ENCODE assay signal across 1 cellular context in the genomic region with DNA sequence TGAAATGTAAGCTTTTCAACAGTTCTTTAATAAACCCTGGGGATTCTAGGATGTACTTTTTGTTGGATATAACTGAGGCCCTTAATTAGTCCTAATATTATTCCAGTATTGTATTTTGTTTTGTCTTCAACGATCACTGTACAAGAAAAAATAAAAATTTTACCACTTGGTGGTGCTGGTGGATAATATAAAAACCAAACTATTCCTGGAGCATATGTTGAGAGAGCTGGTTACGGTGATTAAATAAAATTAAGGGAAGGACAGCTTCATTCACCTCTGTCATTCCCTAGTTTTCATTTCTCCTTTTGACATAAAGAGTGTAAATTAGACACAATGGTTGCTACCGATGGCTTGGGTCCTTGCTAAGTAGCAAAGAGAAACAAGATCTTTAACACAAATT.
TF ChIP-seq lines count a peak whose summit lies in the region.

No MANE protein-coding gene starts in this region.

TF ChIP-seq in endothelial cell of umbilical vein, 7 proteins besides CTCF, POLR2A, EP300 and RAD21 (continued from another document):
- TF ChIP-seq POLR2AphosphoS5 (IDR thresholded peaks at IDR 0.05; ENCODE audit: insufficient read depth, low read depth, low read length), result no peak
- TF ChIP-seq, protein P1, sequence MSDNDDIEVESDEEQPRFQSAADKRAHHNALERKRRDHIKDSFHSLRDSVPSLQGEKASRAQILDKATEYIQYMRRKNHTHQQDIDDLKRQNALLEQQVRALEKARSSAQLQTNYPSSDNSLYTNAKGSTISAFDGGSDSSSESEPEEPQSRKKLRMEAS (IDR thresholded peaks at IDR 0.05; ENCODE audit: insufficient read depth, insufficient read length), result no peak
